21 cellular contexts compared by ENCODE assay signal in genomic region chr2:166181813-166182154, GRCh38. TPM values are rescaled to one million over a fixed set of nuclear protein-coding genes. Genes with fewer than 3 reads are reported as not detected.
DNase-seq lines count a peak whose midpoint lies in the region; ATAC-seq and TF ChIP-seq lines count a peak whose summit lies in the region.
"Had no signal": no experiment of that assay in that cellular context is flagged by ENCODE, and none has a peak within 500 bp of the region (broad histone marks: within the 10 kb centered on the region; RNA-seq: fewer than 3 reads in every experiment).

No MANE protein-coding gene starts in this region.

- H3K27ac Mint-ChIP-seq in neural crest cell (ENCODE audit: unreplicated experiment) = no peak overlapping the region
- H3K27ac Mint-ChIP-seq: activated CD4-positive, alpha-beta T cell treated with anti-CD3 and anti-CD28 coated beads for 36 hours; activated naive CD4-positive, alpha-beta T cell treated with anti-CD3 and anti-CD28 coated beads, Interleukin-2, amount 50 U/mL, for 24 hours; CD4-positive, CD25-positive, alpha-beta regulatory T cell; immature natural killer cell; neural progenitor cell had no signal

- no peak overlapping the region for H3K4me3 Mint-ChIP-seq in neural crest cell
- H3K4me3 Mint-ChIP-seq: activated CD4-positive, alpha-beta T cell treated with anti-CD3 and anti-CD28 coated beads for 36 hours; activated naive CD4-positive, alpha-beta T cell treated with anti-CD3 and anti-CD28 coated beads, Interleukin-2, amount 50 U/mL, for 24 hours; CD4-positive, CD25-positive, alpha-beta regulatory T cell; immature natural killer cell; neural progenitor cell had no signal

- peaks cover 9% of the 10 kb centered on the region for H3K4me1 ChIP-seq in RWPE2 (ENCODE audit: insufficient read depth, poor library complexity, severe bottlenecking)
- H3K4me1 ChIP-seq: neural progenitor cell, prostate gland had no signal

- H3K27ac ChIP-seq in RWPE2 (ENCODE audit: poor library complexity, severe bottlenecking) (no peak overlapping the region), brain microvascular endothelial cell (no peak overlapping the region), WERI-Rb-1 (no peak overlapping the region)
- H3K27ac ChIP-seq: neural progenitor cell, prostate gland, thoracic aorta had no signal

- H3K27me3 Mint-ChIP-seq in neural crest cell (ENCODE audit: low read depth) = no peaks in the 10 kb centered on the region
- H3K27me3 Mint-ChIP-seq: CD4-positive, CD25-positive, alpha-beta regulatory T cell had no signal

- no peaks in the 10 kb centered on the region for H3K9me3 Mint-ChIP-seq in neural crest cell
- H3K9me3 Mint-ChIP-seq: activated naive CD4-positive, alpha-beta T cell treated with anti-CD3 and anti-CD28 coated beads, Interleukin-2, amount 50 U/mL, for 24 hours; neural progenitor cell had no signal

- H3K36me3 ChIP-seq in RWPE2 (ENCODE audit: low read depth) = no peaks in the 10 kb centered on the region
- no peaks in the 10 kb centered on the region for H3K36me3 ChIP-seq in brain microvascular endothelial cell (replicated peaks)
- H3K36me3 ChIP-seq in WERI-Rb-1 = no peaks in the 10 kb centered on the region
- H3K36me3 ChIP-seq: MG63, neural progenitor cell, prostate gland, thoracic aorta had no signal

- H3K4me3 ChIP-seq in RWPE2 (ENCODE audit: severe bottlenecking) (no peak overlapping the region), brain microvascular endothelial cell (ENCODE audit: low read depth, low read length) (no peak overlapping the region), WERI-Rb-1 (ENCODE audit: low read depth, low read length) (no peak overlapping the region)
- H3K4me3 ChIP-seq: MG63, neural progenitor cell, prostate gland, thoracic aorta had no signal

- H3K36me3 Mint-ChIP-seq in neural crest cell (ENCODE audit: low read depth) = no peaks in the 10 kb centered on the region
- H3K36me3 Mint-ChIP-seq: activated naive CD4-positive, alpha-beta T cell treated with anti-CD3 and anti-CD28 coated beads, Interleukin-2, amount 50 U/mL, for 24 hours; CD4-positive, CD25-positive, alpha-beta regulatory T cell; immature natural killer cell; neural progenitor cell had no signal

- H3K27me3 ChIP-seq in RWPE2 (ENCODE audit: insufficient read depth, poor library complexity, severe bottlenecking) (no peaks in the 10 kb centered on the region), brain microvascular endothelial cell (replicated peaks) (no peaks in the 10 kb centered on the region), WERI-Rb-1 (ENCODE audit: insufficient read depth, low read depth, severe bottlenecking) (no peaks in the 10 kb centered on the region)
- H3K27me3 ChIP-seq: MG63, neural progenitor cell had no signal

- ATAC-seq in GM18502 (IDR thresholded peaks at IDR 0.05; ENCODE audit: poor library complexity, unreplicated experiment) = peak; percentile 9
- peak; percentile 7 for ATAC-seq in HG02798 (IDR thresholded peaks at IDR 0.05; ENCODE audit: poor library complexity, unreplicated experiment)
- ATAC-seq in RWPE2 (ENCODE audit: low read depth) = no peak
- ATAC-seq in GM21737 (IDR thresholded peaks at IDR 0.05; ENCODE audit: unreplicated experiment) = no peak
- ATAC-seq in GM21381 (IDR thresholded peaks at IDR 0.05; ENCODE audit: unreplicated experiment) = no peak

- TF ChIP-seq CTCF in RWPE2 (IDR thresholded peaks at IDR 0.05; ENCODE audit: poor library complexity, severe bottlenecking) (peak; percentile 48), neural crest cell (conservative IDR thresholded peaks at IDR 0.05) (peak; percentile 17), brain microvascular endothelial cell (IDR thresholded peaks at IDR 0.05; ENCODE audit: low read depth, low read length, missing control alignments) (no peak), WERI-Rb-1 (IDR thresholded peaks at IDR 0.05; ENCODE audit: low read depth, low read length) (no peak)

- H3K9me3 ChIP-seq in RWPE2 (ENCODE audit: severe bottlenecking) (no peaks in the 10 kb centered on the region), WERI-Rb-1 (ENCODE audit: severe bottlenecking) (no peaks in the 10 kb centered on the region)
- H3K9me3 ChIP-seq: MG63, prostate gland, thoracic aorta had no signal

- DNase-seq in RWPE2 (ENCODE audit: low spot score) (no peak), neural crest cell (ENCODE audit: low read depth, low spot score) (no peak), brain microvascular endothelial cell (no peak), WERI-Rb-1 (no peak)
- DNase-seq: central memory CD4-positive, alpha-beta T cell; DMS 273 treated with DMSO at 0.1 percent for 48 hours; immature natural killer cell; MG63 had no signal

- in situ Hi-C loops in brain microvascular endothelial cell (cut with HindIII; ENCODE audit: low pct_ligation_motif_present, low sequenced_read_pairs) = loop anchor here (25.0 kb wide), 1 partner anchor 206 kb away; the partner anchor contains the start of gene SCN9A

- H3K4me1 Mint-ChIP-seq in neural crest cell = no peaks in the 10 kb centered on the region
- H3K4me1 Mint-ChIP-seq: activated CD4-positive, alpha-beta T cell treated with anti-CD3 and anti-CD28 coated beads for 36 hours; activated naive CD4-positive, alpha-beta T cell treated with anti-CD3 and anti-CD28 coated beads, Interleukin-2, amount 50 U/mL, for 24 hours; CD4-positive, CD25-positive, alpha-beta regulatory T cell; immature natural killer cell; neural progenitor cell had no signal

RNA-seq across cellular contexts. Expression of gene SCN1A, which starts 54.0 kb away (rescaled TPM):
- 7.7 and 8.6 TPM in 2 replicates for total RNA-seq in neural crest cell
- total RNA-seq: activated CD4-positive, alpha-beta T cell treated with anti-CD3 and anti-CD28 coated beads for 36 hours; CD4-positive, CD25-positive, alpha-beta regulatory T cell; endothelial cell of umbilical vein; liver; mononuclear cell; thoracic aorta had no signal

Comparison
In these comparisons a context has a peak if more than half of its experiments do, and no peak if none do; other contexts are left out.
1. ATAC-seq: peak in GM18502 (single experiment) and HG02798 (single experiment); none in RWPE2 (single experiment), GM21737 (single experiment) and GM21381 (single experiment).
2. CTCF ChIP-seq: peak in RWPE2 (single experiment) and neural crest cell (single experiment); none in brain microvascular endothelial cell (single experiment) and WERI-Rb-1 (single experiment).